3 cellular contexts compared by ENCODE assay signal in the genomic region with DNA sequence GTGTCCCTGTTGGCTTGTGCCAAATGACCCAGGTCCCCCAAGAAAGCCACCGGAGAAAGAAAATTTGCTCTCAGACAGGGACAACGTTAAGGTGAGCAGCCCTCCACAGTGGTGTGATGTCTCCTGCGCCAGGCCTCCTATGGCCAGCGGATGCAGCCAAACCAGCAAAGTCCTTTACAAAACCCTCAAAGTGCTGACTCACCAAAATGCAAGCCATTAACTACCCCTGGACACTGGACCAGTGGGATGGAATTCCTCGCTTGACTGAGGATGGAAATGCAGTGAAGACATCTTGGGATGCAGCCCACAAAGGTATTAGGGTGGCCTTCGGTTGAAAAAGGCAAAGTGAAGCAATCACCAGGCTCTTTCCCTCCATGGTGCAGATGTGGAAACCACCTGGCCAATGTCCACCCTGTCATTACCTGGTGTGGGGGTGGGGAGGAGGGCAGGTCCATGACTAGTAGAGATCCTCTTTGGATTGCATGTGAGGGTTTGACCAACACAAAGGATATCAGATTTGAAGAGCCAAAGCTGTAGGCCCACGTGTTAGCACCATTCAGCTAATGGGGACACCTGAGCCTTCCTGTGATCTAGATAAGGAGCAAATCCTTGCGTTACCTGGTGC.
TF ChIP-seq lines count a peak whose summit lies in the region.

No MANE protein-coding gene starts in this region.

TF ChIP-seq in A549, 52 proteins besides CTCF, POLR2A, EP300 and RAD21:
- TF ChIP-seq MAFK (IDR thresholded peaks at IDR 0.05; ENCODE audit: partially characterized antibody): peak; percentile 91
- no peak for TF ChIP-seq MYC (IDR thresholded peaks at IDR 0.05; ENCODE audit: borderline replicate concordance, low read length)

TF ChIP-seq in H1, 55 proteins besides CTCF, POLR2A, EP300 and RAD21:
- no peak for TF ChIP-seq BACH1 (IDR thresholded peaks at IDR 0.05; ENCODE audit: low read length)
- TF ChIP-seq MAFK (IDR thresholded peaks at IDR 0.05; ENCODE audit: low read depth, low read length): peak; percentile 61

TF ChIP-seq in HepG2, 621 proteins besides CTCF, POLR2A, EP300 and RAD21:
- TF ChIP-seq ZFY (CRISPR knock-in tag; IDR thresholded peaks at IDR 0.05) (no peak), NFE2 (CRISPR knock-in tag; IDR thresholded peaks at IDR 0.05) (no peak), ZNF567 (CRISPR knock-in tag; IDR thresholded peaks at IDR 0.05; ENCODE audit: borderline replicate concordance) (no peak), ERF (CRISPR knock-in tag; IDR thresholded peaks at IDR 0.05) (no peak), CEBPB (IDR thresholded peaks at IDR 0.05; ENCODE audit: borderline replicate concordance, low read depth, low read length) (peak; percentile 33; the same call in 1 of the 2 replicates), MAFK (conservative IDR thresholded peaks at IDR 0.05 in 1 of 2, IDR thresholded peaks at IDR 0.05 in 1 of 2; ENCODE audit: low read length in 2 of 2) (peak; percentile 93 to 97), MBNL3 (CRISPR knock-in tag; conservative IDR thresholded peaks at IDR 0.05) (no peak), MATR3 (CRISPR knock-in tag; IDR thresholded peaks at IDR 0.05) (no peak), ZNF878 (CRISPR knock-in tag; IDR thresholded peaks at IDR 0.05) (no peak), MAFF (IDR thresholded peaks at IDR 0.05; ENCODE audit: low read depth, low read length) (peak; percentile 95), ZSCAN9 (CRISPR knock-in tag; IDR thresholded peaks at IDR 0.05; ENCODE audit: borderline replicate concordance) (no peak)
- TF ChIP-seq, protein P1, sequence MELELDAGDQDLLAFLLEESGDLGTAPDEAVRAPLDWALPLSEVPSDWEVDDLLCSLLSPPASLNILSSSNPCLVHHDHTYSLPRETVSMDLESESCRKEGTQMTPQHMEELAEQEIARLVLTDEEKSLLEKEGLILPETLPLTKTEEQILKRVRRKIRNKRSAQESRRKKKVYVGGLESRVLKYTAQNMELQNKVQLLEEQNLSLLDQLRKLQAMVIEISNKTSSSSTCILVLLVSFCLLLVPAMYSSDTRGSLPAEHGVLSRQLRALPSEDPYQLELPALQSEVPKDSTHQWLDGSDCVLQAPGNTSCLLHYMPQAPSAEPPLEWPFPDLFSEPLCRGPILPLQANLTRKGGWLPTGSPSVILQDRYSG (CRISPR knock-in tag; IDR thresholded peaks at IDR 0.05): no peak
- TF ChIP-seq, protein P2, sequence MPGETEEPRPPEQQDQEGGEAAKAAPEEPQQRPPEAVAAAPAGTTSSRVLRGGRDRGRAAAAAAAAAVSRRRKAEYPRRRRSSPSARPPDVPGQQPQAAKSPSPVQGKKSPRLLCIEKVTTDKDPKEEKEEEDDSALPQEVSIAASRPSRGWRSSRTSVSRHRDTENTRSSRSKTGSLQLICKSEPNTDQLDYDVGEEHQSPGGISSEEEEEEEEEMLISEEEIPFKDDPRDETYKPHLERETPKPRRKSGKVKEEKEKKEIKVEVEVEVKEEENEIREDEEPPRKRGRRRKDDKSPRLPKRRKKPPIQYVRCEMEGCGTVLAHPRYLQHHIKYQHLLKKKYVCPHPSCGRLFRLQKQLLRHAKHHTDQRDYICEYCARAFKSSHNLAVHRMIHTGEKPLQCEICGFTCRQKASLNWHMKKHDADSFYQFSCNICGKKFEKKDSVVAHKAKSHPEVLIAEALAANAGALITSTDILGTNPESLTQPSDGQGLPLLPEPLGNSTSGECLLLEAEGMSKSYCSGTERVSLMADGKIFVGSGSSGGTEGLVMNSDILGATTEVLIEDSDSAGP (CRISPR knock-in tag; IDR thresholded peaks at IDR 0.05; ENCODE audit: borderline replicate concordance): no peak
- TF ChIP-seq, protein P3, sequence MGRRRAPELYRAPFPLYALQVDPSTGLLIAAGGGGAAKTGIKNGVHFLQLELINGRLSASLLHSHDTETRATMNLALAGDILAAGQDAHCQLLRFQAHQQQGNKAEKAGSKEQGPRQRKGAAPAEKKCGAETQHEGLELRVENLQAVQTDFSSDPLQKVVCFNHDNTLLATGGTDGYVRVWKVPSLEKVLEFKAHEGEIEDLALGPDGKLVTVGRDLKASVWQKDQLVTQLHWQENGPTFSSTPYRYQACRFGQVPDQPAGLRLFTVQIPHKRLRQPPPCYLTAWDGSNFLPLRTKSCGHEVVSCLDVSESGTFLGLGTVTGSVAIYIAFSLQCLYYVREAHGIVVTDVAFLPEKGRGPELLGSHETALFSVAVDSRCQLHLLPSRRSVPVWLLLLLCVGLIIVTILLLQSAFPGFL (CRISPR knock-in tag; IDR thresholded peaks at IDR 0.05): no peak
- TF ChIP-seq, protein P4, sequence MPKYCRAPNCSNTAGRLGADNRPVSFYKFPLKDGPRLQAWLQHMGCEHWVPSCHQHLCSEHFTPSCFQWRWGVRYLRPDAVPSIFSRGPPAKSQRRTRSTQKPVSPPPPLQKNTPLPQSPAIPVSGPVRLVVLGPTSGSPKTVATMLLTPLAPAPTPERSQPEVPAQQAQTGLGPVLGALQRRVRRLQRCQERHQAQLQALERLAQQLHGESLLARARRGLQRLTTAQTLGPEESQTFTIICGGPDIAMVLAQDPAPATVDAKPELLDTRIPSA (CRISPR knock-in tag; IDR thresholded peaks at IDR 0.05; ENCODE audit: borderline replicate concordance): no peak
- TF ChIP-seq, protein P5, sequence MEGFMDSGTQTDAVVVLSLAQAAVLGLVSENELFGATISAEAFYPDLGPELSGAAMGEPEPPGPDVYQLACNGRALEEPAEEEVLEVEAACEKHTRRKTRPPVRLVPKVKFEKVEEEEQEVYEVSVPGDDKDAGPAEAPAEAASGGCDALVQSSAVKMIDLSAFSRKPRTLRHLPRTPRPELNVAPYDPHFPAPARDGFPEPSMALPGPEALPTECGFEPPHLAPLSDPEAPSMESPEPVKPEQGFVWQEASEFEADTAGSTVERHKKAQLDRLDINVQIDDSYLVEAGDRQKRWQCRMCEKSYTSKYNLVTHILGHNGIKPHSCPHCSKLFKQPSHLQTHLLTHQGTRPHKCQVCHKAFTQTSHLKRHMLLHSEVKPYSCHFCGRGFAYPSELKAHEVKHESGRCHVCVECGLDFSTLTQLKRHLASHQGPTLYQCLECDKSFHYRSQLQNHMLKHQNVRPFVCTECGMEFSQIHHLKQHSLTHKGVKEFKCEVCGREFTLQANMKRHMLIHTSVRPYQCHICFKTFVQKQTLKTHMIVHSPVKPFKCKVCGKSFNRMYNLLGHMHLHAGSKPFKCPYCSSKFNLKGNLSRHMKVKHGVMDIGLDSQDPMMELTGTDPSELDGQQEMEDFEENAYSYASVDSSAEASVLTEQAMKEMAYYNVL (CRISPR knock-in tag; IDR thresholded peaks at IDR 0.05; ENCODE audit: borderline replicate concordance): no peak
- TF ChIP-seq, protein P6, sequence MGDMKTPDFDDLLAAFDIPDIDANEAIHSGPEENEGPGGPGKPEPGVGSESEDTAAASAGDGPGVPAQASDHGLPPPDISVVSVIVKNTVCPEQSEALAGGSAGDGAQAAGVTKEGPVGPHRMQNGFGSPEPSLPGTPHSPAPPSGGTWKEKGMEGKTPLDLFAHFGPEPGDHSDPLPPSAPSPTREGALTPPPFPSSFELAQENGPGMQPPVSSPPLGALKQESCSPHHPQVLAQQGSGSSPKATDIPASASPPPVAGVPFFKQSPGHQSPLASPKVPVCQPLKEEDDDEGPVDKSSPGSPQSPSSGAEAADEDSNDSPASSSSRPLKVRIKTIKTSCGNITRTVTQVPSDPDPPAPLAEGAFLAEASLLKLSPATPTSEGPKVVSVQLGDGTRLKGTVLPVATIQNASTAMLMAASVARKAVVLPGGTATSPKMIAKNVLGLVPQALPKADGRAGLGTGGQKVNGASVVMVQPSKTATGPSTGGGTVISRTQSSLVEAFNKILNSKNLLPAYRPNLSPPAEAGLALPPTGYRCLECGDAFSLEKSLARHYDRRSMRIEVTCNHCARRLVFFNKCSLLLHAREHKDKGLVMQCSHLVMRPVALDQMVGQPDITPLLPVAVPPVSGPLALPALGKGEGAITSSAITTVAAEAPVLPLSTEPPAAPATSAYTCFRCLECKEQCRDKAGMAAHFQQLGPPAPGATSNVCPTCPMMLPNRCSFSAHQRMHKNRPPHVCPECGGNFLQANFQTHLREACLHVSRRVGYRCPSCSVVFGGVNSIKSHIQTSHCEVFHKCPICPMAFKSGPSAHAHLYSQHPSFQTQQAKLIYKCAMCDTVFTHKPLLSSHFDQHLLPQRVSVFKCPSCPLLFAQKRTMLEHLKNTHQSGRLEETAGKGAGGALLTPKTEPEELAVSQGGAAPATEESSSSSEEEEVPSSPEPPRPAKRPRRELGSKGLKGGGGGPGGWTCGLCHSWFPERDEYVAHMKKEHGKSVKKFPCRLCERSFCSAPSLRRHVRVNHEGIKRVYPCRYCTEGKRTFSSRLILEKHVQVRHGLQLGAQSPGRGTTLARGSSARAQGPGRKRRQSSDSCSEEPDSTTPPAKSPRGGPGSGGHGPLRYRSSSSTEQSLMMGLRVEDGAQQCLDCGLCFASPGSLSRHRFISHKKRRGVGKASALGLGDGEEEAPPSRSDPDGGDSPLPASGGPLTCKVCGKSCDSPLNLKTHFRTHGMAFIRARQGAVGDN (CRISPR knock-in tag; IDR thresholded peaks at IDR 0.05): no peak
- TF ChIP-seq, protein P7, sequence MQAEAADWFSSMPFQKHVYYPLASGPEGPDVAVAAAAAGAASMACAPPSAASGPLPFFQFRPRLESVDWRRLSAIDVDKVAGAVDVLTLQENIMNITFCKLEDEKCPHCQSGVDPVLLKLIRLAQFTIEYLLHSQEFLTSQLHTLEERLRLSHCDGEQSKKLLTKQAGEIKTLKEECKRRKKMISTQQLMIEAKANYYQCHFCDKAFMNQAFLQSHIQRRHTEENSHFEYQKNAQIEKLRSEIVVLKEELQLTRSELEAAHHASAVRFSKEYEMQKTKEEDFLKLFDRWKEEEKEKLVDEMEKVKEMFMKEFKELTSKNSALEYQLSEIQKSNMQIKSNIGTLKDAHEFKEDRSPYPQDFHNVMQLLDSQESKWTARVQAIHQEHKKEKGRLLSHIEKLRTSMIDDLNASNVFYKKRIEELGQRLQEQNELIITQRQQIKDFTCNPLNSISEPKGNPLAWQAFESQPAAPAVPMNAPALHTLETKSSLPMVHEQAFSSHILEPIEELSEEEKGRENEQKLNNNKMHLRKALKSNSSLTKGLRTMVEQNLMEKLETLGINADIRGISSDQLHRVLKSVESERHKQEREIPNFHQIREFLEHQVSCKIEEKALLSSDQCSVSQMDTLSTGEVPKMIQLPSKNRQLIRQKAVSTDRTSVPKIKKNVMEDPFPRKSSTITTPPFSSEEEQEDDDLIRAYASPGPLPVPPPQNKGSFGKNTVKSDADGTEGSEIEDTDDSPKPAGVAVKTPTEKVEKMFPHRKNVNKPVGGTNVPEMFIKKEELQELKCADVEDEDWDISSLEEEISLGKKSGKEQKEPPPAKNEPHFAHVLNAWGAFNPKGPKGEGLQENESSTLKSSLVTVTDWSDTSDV (CRISPR knock-in tag; IDR thresholded peaks at IDR 0.05): no peak
TF ChIP-seq in HepG2: peak in this region for 3.
